ENCODE assay signal across 10 cellular contexts in genomic region chrX:124699876-124700275, GRCh38.
"Had no signal": no experiment of that assay in that cellular context is flagged by ENCODE, and none has a peak within 500 bp of the region (broad histone marks: within the 10 kb centered on the region; RNA-seq: fewer than 3 reads in every experiment).

No MANE protein-coding gene starts in this region.

- H3K4me2 ChIP-seq: KMS-11 had no signal

- DNase-seq: GM23248, GOT3, H7, HFFc6, Karpas-422, KBM-7 had no signal

- H3K27ac ChIP-seq: GM23248, KMS-11 had no signal

- H3K9me3 ChIP-seq: HAP-1 had no signal

- H3K9ac ChIP-seq: GM23248, KMS-11 had no signal

- FAIRE-seq: HTR-8/SVneo had no signal

- H2AFZ ChIP-seq: GM23248 had no signal

- H3K36me3 ChIP-seq: HAP-1 had no signal

- H3K4me3 ChIP-seq: GM23248, HAP-1 had no signal

- ATAC-seq: HCT116 had no signal
